ENCODE assay signal across 8 cellular contexts in genomic region chr7:92246363-92247101, GRCh38. TPM values are rescaled to one million over a fixed set of nuclear protein-coding genes. Genes with fewer than 3 reads are reported as not detected.
DNase-seq lines count a peak whose midpoint lies in the region; TF ChIP-seq lines count a peak whose summit lies in the region.

No MANE protein-coding gene starts in this region.

- peaks cover 83% of the 10 kb centered on the region for H3K79me2 ChIP-seq in MM.1S (ENCODE audit: low read length)

- H3K4me1 ChIP-seq in MM.1S (ENCODE audit: low read length) (peaks cover 9% of the 10 kb centered on the region), esophagus (ENCODE audit: control insufficient read depth in 2 of 2, insufficient read depth in 2 of 2, low read length in 1 of 2) (no peaks in the 10 kb centered on the region), muscle layer of duodenum (ENCODE audit: control insufficient read depth in 1 of 2, insufficient read depth in 2 of 2, low read length in 2 of 2) (peaks cover 15 to 30% of the 10 kb centered on the region in 2 donors), urinary bladder (ENCODE audit: insufficient read depth) (no peaks in the 10 kb centered on the region)

- H3K36me3 ChIP-seq in MM.1S (replicated peaks; ENCODE audit: insufficient read depth, low read length), result peaks cover 3% of the 10 kb centered on the region; the same call in 1 of the 2 replicates
- no peaks in the 10 kb centered on the region for H3K36me3 ChIP-seq in esophagus (ENCODE audit: control insufficient read depth in 2 of 2, insufficient read depth in 2 of 2, low read length in 1 of 2)
- H3K36me3 ChIP-seq in muscle layer of duodenum (ENCODE audit: control insufficient read depth in 1 of 2, insufficient read depth in 2 of 2, low read length in 2 of 2), result no peaks in the 10 kb centered on the region
- peaks cover 4% of the 10 kb centered on the region for H3K36me3 ChIP-seq in urinary bladder (ENCODE audit: insufficient read depth)

- peak overlapping the region; percentile 95 for H3K4me2 ChIP-seq in MM.1S (ENCODE audit: low read depth, low read length)

- peaks cover 46% of the 10 kb centered on the region for H3K4me1 Mint-ChIP-seq in activated CD4-positive, alpha-beta memory T cell treated with anti-CD3 and anti-CD28 coated beads, Interleukin-2, amount 10 ng/mL, durations not matched to agents 7 days and 5 days

- CTCF ChIA-PET in activated CD4-positive, alpha-beta memory T cell treated with anti-CD3 and anti-CD28 coated beads, Interleukin-2, amount 10 ng/mL, durations not matched to agents 7 days and 5 days (lab: Charles Lee), result interaction anchor here (0.8 to 3.9 kb wide), 9 partner anchors 9 to 366 kb away, joined by 3 to 35 read pairs (median 3); partner anchors contain the start of genes GATAD1 and MTERF1

- peaks cover 31% of the 10 kb centered on the region for H3K36me3 Mint-ChIP-seq in activated CD4-positive, alpha-beta memory T cell treated with anti-CD3 and anti-CD28 coated beads, Interleukin-2, amount 10 ng/mL, durations not matched to agents 7 days and 5 days (ENCODE audit: low read depth)

- WGBS in esophagus, 2 donors, result 0% methylated on average over 33 to 34 of the region's 34 CpGs
- under 1% methylated on average over 34 of the region's 34 CpGs for WGBS in urinary bladder

- TF ChIP-seq CTCF in HFF-Myc (IDR thresholded peaks at IDR 0.05; ENCODE audit: low read depth, low read length, missing control alignments) (no peak), MM.1S (IDR thresholded peaks at IDR 0.05; ENCODE audit: low read length) (no peak)

- no peaks in the 10 kb centered on the region for H3K9me3 Mint-ChIP-seq in activated CD4-positive, alpha-beta memory T cell treated with anti-CD3 and anti-CD28 coated beads, Interleukin-2, amount 10 ng/mL, durations not matched to agents 7 days and 5 days

- no peaks in the 10 kb centered on the region for H4K20me1 ChIP-seq in MM.1S (ENCODE audit: insufficient read depth, low read length)

- H3K9ac ChIP-seq in MM.1S (ENCODE audit: low read length), result peak overlapping the region; percentile 74

- peak overlapping the region; percentile 92 for H3K27ac Mint-ChIP-seq in activated CD4-positive, alpha-beta memory T cell treated with anti-CD3 and anti-CD28 coated beads, Interleukin-2, amount 10 ng/mL, durations not matched to agents 7 days and 5 days

- H3K4me3 Mint-ChIP-seq in activated CD4-positive, alpha-beta memory T cell treated with anti-CD3 and anti-CD28 coated beads, Interleukin-2, amount 10 ng/mL, durations not matched to agents 7 days and 5 days, result peak overlapping the region; percentile 98

- H2AFZ ChIP-seq in MM.1S (ENCODE audit: low read length), result peak overlapping the region; percentile 73

- H3K27ac ChIP-seq in MM.1S (ENCODE audit: low read length), result peak overlapping the region; percentile 77; the same call in 1 of the 2 replicates
- peak overlapping the region; percentile 93 to 97 for H3K27ac ChIP-seq in esophagus (ENCODE audit: low read depth in 2 of 2, low read length in 1 of 2)
- H3K27ac ChIP-seq in muscle layer of duodenum (ENCODE audit: low read length), result peak overlapping the region; percentile 55
- H3K27ac ChIP-seq in urinary bladder (ENCODE audit: low read depth), result peak overlapping the region; percentile 96

- peak; percentile 3 for DNase-seq in stimulated activated CD4-positive, alpha-beta T cell treated with anti-CD3 and anti-CD28 coated beads, Interleukin-12 subunit alpha, Interleukin-12 subunit beta, amount 100 ng/mL, for 4 hours
- no peak for DNase-seq in stimulated activated CD4-positive, alpha-beta T cell treated with anti-CD3 and anti-CD28 coated beads, Interleukin-1b, Interleukin-23, amount 100 ng/mL, for 48 hours
- DNase-seq in HFF-Myc (ENCODE audit: extremely low read depth, low read depth) (no peak), MM.1S (peak; percentile 28)
- DNase-seq in activated CD4-positive, alpha-beta memory T cell treated with anti-CD3 and anti-CD28 coated beads, Interleukin-2, amount 10 ng/mL, durations not matched to agents 7 days and 5 days, result peak; percentile 39

- H3K4me3 ChIP-seq in HFF-Myc (replicated peaks; ENCODE audit: low read depth, low read length), result peak overlapping the region; percentile 93
- H3K4me3 ChIP-seq in MM.1S (ENCODE audit: low read length), result peak overlapping the region; percentile 76
- H3K4me3 ChIP-seq in esophagus (ENCODE audit: low read depth in 1 of 2, low read length in 2 of 2), result peak overlapping the region; percentile 79 to 81
- H3K4me3 ChIP-seq in muscle layer of duodenum (ENCODE audit: low read depth in 1 of 2, low read length in 2 of 2), result peak overlapping the region; percentile 95 to 98
- H3K4me3 ChIP-seq in urinary bladder (ENCODE audit: low read depth, low read length), result peak overlapping the region; percentile 96

- H3K9me3 ChIP-seq in MM.1S (replicated peaks; ENCODE audit: insufficient read depth, low read length) (no peaks in the 10 kb centered on the region), esophagus (ENCODE audit: control insufficient read depth in 2 of 2, insufficient read depth in 1 of 2, low read depth in 1 of 2, low read length in 1 of 2) (no peaks in the 10 kb centered on the region), muscle layer of duodenum (ENCODE audit: control insufficient read depth in 1 of 2, low read length in 2 of 2) (no peaks in the 10 kb centered on the region)

- no peaks in the 10 kb centered on the region for H3K9me2 ChIP-seq in MM.1S (replicated peaks; ENCODE audit: insufficient read depth, low read length)

- no peaks in the 10 kb centered on the region for H3K27me3 Mint-ChIP-seq in activated CD4-positive, alpha-beta memory T cell treated with anti-CD3 and anti-CD28 coated beads, Interleukin-2, amount 10 ng/mL, durations not matched to agents 7 days and 5 days

- peaks cover 27% of the 10 kb centered on the region for H3F3A ChIP-seq in MM.1S (ENCODE audit: insufficient read depth, low read length)

- H3K27me3 ChIP-seq in MM.1S (replicated peaks; ENCODE audit: insufficient read depth, low read length), result no peaks in the 10 kb centered on the region
- H3K27me3 ChIP-seq in esophagus (ENCODE audit: control insufficient read depth in 1 of 2, insufficient read depth in 2 of 2, low read length in 2 of 2), result no peaks in the 10 kb centered on the region
- H3K27me3 ChIP-seq in muscle layer of duodenum (ENCODE audit: low read depth, low read length), result no peaks in the 10 kb centered on the region

- POLR2A ChIA-PET in activated CD4-positive, alpha-beta memory T cell treated with anti-CD3 and anti-CD28 coated beads, Interleukin-2, amount 10 ng/mL, durations not matched to agents 7 days and 5 days (lab: Charles Lee), result interaction anchor here (0.6 to 3.6 kb wide), 19 partner anchors 8 to 920 kb away, joined by 3 to 47 read pairs (median 5); partner anchors contain the start of genes AKAP9, CYP51A1, GATAD1 and MTERF1

RNA-seq across cellular contexts. Expression of gene ANKIB1, which starts 0.8 kb away (rescaled TPM):
- total RNA-seq in activated CD4-positive, alpha-beta memory T cell treated with anti-CD3 and anti-CD28 coated beads, Interleukin-2, amount 10 ng/mL, durations not matched to agents 7 days and 5 days, result 10 to 100 TPM; 65.1 to 70.2 TPM
- polyA plus RNA-seq in esophagus (1 to 10 TPM; 7.1 to 8.7 TPM), urinary bladder (15.2 TPM)
- total RNA-seq in urinary bladder, result 70.1 TPM

RNA-seq across cellular contexts. Expression of gene KRIT1, which starts 0.8 kb away (rescaled TPM):
- 10 to 100 TPM; 39.5 to 42.4 TPM for total RNA-seq in activated CD4-positive, alpha-beta memory T cell treated with anti-CD3 and anti-CD28 coated beads, Interleukin-2, amount 10 ng/mL, durations not matched to agents 7 days and 5 days
- polyA plus RNA-seq in esophagus, result 10 to 100 TPM; 13.7 to 15.3 TPM
- total RNA-seq in urinary bladder, result 118 TPM
- 29.8 TPM for polyA plus RNA-seq in urinary bladder

Comparison
In these comparisons a context has a peak if more than half of its experiments do, and no peak if none do; other contexts are left out.
1. DNase-seq: peak in stimulated activated CD4-positive, alpha-beta T cell treated with anti-CD3 and anti-CD28 coated beads, Interleukin-12 subunit alpha, Interleukin-12 subunit beta, amount 100 ng/mL, for 4 hours (single experiment), MM.1S (single experiment) and activated CD4-positive, alpha-beta memory T cell treated with anti-CD3 and anti-CD28 coated beads, Interleukin-2, amount 10 ng/mL, durations not matched to agents 7 days and 5 days (single experiment); none in stimulated activated CD4-positive, alpha-beta T cell treated with anti-CD3 and anti-CD28 coated beads, Interleukin-1b, Interleukin-23, amount 100 ng/mL, for 48 hours (single experiment) and HFF-Myc (single experiment).
2. Peak in every context shown above with its lines, with median percentiles within 50 percentile points of each other: H3K4me3 ChIP-seq and H3K27ac ChIP-seq.